8 cellular contexts compared by ENCODE assay signal in the genomic region with DNA sequence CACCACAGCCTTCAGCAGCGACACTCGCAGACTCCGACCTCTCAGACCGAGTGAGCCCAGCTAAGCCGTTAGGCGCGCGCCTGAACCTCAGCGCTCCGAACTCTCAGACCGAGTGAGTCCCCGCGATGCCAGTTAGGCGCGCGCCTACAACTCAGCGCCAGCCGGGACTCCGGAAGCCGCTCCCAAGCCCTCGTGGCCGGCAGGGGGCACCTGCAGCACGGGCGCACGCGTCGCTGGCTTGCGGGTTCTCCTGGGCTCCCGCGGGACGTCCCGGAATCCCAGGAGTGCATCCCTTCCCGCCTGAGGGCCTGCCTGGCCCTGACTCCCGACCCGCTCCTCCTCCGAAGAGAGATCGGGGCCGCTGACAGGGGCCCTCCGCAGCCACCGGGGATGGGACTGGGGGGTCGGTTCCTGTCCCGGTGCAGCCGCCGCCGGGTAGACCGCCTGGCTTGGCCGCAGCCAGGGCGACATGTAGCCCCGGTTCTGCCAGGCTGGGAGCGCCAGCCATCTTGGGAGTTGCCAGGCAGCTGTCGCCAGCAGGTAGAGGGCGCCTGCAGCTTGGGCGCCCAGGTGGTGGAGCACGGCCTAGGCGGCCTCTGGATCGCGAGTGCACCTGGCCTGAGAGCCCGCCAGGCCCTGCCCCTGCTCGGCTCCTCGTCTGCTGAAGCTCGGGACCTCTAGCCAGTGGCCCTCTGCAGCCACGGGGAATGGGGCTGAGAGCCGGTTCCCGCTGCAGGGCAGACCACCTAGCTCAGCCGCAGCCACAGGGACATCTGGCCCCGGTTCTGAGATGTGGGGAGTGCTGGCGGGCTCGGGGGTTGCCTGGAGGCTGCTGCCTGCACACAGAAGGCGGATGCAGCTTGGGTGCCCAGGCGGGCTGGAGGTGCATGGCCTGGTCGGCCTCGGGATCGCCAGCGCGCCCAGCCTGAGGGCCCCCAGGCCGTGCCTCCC. TPM values are rescaled to one million over a fixed set of nuclear protein-coding genes. Genes with fewer than 3 reads are reported as not detected.
DNase-seq lines count a peak whose midpoint lies in the region; ATAC-seq, FAIRE-seq and TF ChIP-seq lines count a peak whose summit lies in the region.

A gene (minus strand): TSS at position 114 of the 951 bp plus-strand sequence. CDS start 311 bp downstream, outside the sequence.

- intact Hi-C loops in colonic mucosa (cut with DNase I), result no loop called here

- peaks cover 6% of the 10 kb centered on the region for H3K27me3 ChIP-seq in colonic mucosa
- H3K27me3 ChIP-seq in layer of hippocampus (ENCODE audit: control insufficient read depth, insufficient read depth, low read length), result peaks cover 7% of the 10 kb centered on the region

- TF ChIP-seq CTCF in colonic mucosa (IDR thresholded peaks at IDR 0.05), result peak; percentile 64

- peak; percentile 48 for DNase-seq in GM12891 (ENCODE audit: insufficient read length, low spot score)
- peak; percentile 91 to 95 for DNase-seq in NCI-H2081 (lab: John Stamatoyannopoulos, UW)
- DNase-seq in colonic mucosa, result peak; percentile 87
- peak; percentile 87 for DNase-seq in stimulated activated CD4-positive, alpha-beta T cell treated with anti-CD3 and anti-CD28 coated beads, Interleukin-15, amount 100 ng/mL, for 24 hours
- DNase-seq in COLO829 (ENCODE audit: low spot score), result no peak

- TF ChIP-seq POLR2A in GM12891 (IDR thresholded peaks at IDR 0.05; ENCODE audit: low read depth, low read length), result no peak

- H3K4me1 ChIP-seq in colonic mucosa, result no peaks in the 10 kb centered on the region

- H3K9ac ChIP-seq in colonic mucosa (ENCODE audit: low read depth in 2 of 2, low read length in 2 of 2), result peak within 1 kb of the TSS; percentile 51 to 53

- peak; percentile 73 for FAIRE-seq in GM12891 (lab: Jason Lieb, UNC)

- H3K27ac ChIP-seq in colonic mucosa, result peak within 1 kb of the TSS; percentile 85
- peak within 1 kb of the TSS; percentile 57 for H3K27ac ChIP-seq in layer of hippocampus (ENCODE audit: low read depth, low read length)

- H3K36me3 ChIP-seq in colonic mucosa, result no peaks in the 10 kb centered on the region

- peak; percentile 73 for ATAC-seq in HG02852 (IDR thresholded peaks at IDR 0.05; ENCODE audit: unreplicated experiment)
- peak; percentile 79 to 85 for ATAC-seq in activated CD4-positive, CD25-positive, alpha-beta regulatory T cell treated with anti-CD3 and anti-CD28 coated beads, Interleukin-2, amount 50 U/mL, for 24 hours

- H3K9me3 ChIP-seq in colonic mucosa, result no peaks in the 10 kb centered on the region

- H3K4me3 ChIP-seq in colonic mucosa, result peak within 1 kb of the TSS; percentile 61

TF ChIP-seq in GM12891, 5 proteins besides CTCF, POLR2A, EP300 and RAD21:
- no peak for TF ChIP-seq POU2F2 (IDR thresholded peaks at IDR 0.05; ENCODE audit: low read depth, low read length)
- no peak for TF ChIP-seq TAF1 (IDR thresholded peaks at IDR 0.05; ENCODE audit: low read depth, low read length)
- no peak for TF ChIP-seq POLR2AphosphoS5 (IDR thresholded peaks at IDR 0.05; ENCODE audit: low read depth, low read length)
- no peak for TF ChIP-seq SPI1 (IDR thresholded peaks at IDR 0.05; ENCODE audit: low read depth, low read length)
- TF ChIP-seq PAX5 (IDR thresholded peaks at IDR 0.05; ENCODE audit: insufficient read depth, low read length, severe bottlenecking), result no peak

RNA-seq across cellular contexts. Expression of the gene that starts here (rescaled TPM):
- 0.03 TPM for polyA plus RNA-seq in GM12891 (2012; ENCODE audit: low read depth, missing spikeins)
- total RNA-seq in colonic mucosa, result 1 to 10 TPM; 7.2 to 9.9 TPM
